ENCODE assay signal across 17 cellular contexts in the genomic region with DNA sequence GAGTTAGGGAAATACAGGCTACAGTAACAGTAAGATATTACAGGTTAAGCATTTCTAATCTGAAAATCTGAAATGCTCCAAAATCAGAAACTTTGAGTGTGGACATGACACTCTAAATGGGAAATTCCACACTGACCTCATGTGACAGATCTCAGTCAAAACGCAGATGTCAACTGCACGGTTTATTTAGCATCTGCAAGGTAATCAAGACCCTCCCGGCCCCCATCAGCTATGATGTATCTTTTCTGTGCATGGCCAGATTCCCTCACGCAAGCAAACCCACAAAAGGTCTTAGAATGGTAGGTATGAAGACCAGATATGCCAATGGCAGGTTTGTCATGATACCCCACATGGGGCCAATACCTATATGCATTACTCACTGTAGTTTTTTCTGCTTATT.
DNase-seq lines count a peak whose midpoint lies in the region; ATAC-seq, FAIRE-seq and TF ChIP-seq lines count a peak whose summit lies in the region.
"Had no signal": no experiment of that assay in that cellular context is flagged by ENCODE, and none has a peak within 500 bp of the region (broad histone marks: within the 10 kb centered on the region; RNA-seq: fewer than 3 reads in every experiment).

No MANE protein-coding gene starts in this region.

- intact Hi-C loops in endothelial cell of umbilical vein (cut with micrococcal nuclease), result no loop called here

- H3K4me3 ChIP-seq in endothelial cell of umbilical vein (replicated peaks in 1 of 3; ENCODE audit: insufficient read depth in 1 of 3, low read depth in 1 of 3, low read length in 3 of 3), result no peak overlapping the region
- H3K4me3 ChIP-seq: HAP-1 had no signal

- peaks cover 8% of the 10 kb centered on the region for H3K36me3 Mint-ChIP-seq in glutamatergic neuron (ENCODE audit: unreplicated experiment)
- H3K36me3 Mint-ChIP-seq: CD4-positive, alpha-beta memory T cell had no signal

- BruUV-seq in endothelial cell of umbilical vein (replicated peaks; lab: Mats Ljungman, UMichigan), result no TSS peak

- ATAC-seq in stimulated activated naive CD8-positive, alpha-beta T cell treated with anti-CD3 and anti-CD28 coated beads, Interleukin-15, Interleukin-2, amounts not matched to agents 100 U/mL and 50 U/mL, for 24 hours, result peak; percentile 28
- no peak for ATAC-seq in stimulated activated naive CD8-positive, alpha-beta T cell treated with anti-CD3 and anti-CD28 coated beads, Interleukin-15, amount 100 ng/mL, for 72 hours

- TF ChIP-seq CTCF in endothelial cell of umbilical vein (IDR thresholded peaks at IDR 0.05; ENCODE audit: extremely low read depth in 1 of 2, insufficient read depth in 1 of 2, low read depth in 1 of 2, low read length in 2 of 2), result no peak
- no peak for TF ChIP-seq CTCF in glutamatergic neuron (IDR thresholded peaks at IDR 0.05; ENCODE audit: partially characterized antibody, unreplicated experiment)

- H2AFZ ChIP-seq in endothelial cell of umbilical vein (ENCODE audit: low read depth, low read length), result no peak overlapping the region

- no peak for TF ChIP-seq POLR2A in endothelial cell of umbilical vein (IDR thresholded peaks at IDR 0.05; ENCODE audit: low read depth, low read length)

- H4K20me1 ChIP-seq in endothelial cell of umbilical vein (replicated peaks; ENCODE audit: control insufficient read depth, extremely low read depth, insufficient read depth, low read length), result no peaks in the 10 kb centered on the region

- DNase-seq in stimulated activated naive CD8-positive, alpha-beta T cell treated with anti-CD3 and anti-CD28 coated beads, Interleukin-15, Interleukin-2, amounts not matched to agents 100 U/mL and 50 U/mL, for 24 hours, result no peak
- no peak for DNase-seq in stimulated activated naive CD8-positive, alpha-beta T cell treated with anti-CD3 and anti-CD28 coated beads, Interleukin-15, amount 100 ng/mL, for 72 hours
- DNase-seq in GM18507 (ENCODE audit: extremely low spot score, insufficient read length, low read depth), result no peak
- no peak for DNase-seq in endothelial cell of umbilical vein (ENCODE audit: low read depth, low spot score)
- DNase-seq in stimulated activated CD4-positive, alpha-beta T cell treated with anti-CD3 and anti-CD28 coated beads, Interleukin-4, amount 100 ng/mL, for 1 hour, result no peak
- no peak for DNase-seq in nucleus accumbens (lab: John Stamatoyannopoulos, UW)
- no peak for DNase-seq in glutamatergic neuron
- DNase-seq: C1 segment of cervical spinal cord; Calu3; CD4-positive, alpha-beta memory T cell; COR-L47; DMS53; DMS79 treated with DMSO at 0.1 percent for 48 hours; GOT3; HFFc6 had no signal

- H3K4me2 ChIP-seq in endothelial cell of umbilical vein (ENCODE audit: insufficient read depth, low read length), result no peak overlapping the region

- FAIRE-seq in GM18507 (lab: Jason Lieb, UNC) (peak; percentile 26), endothelial cell of umbilical vein (lab: Jason Lieb, UNC) (peak; percentile 55)
- FAIRE-seq: H54 had no signal

- H3K9me3 ChIP-seq in endothelial cell of umbilical vein (replicated peaks; ENCODE audit: control insufficient read depth, insufficient read depth, low read length), result no peaks in the 10 kb centered on the region
- H3K9me3 ChIP-seq: HAP-1 had no signal

- CTCF ChIA-PET in endothelial cell of umbilical vein (lab: Charles Lee), result no interaction called here

- H3K4me1 Mint-ChIP-seq in stimulated activated naive CD8-positive, alpha-beta T cell treated with anti-CD3 and anti-CD28 coated beads, Interleukin-15, amount 100 ng/mL, for 72 hours, result peaks cover 4% of the 10 kb centered on the region
- H3K4me1 Mint-ChIP-seq in glutamatergic neuron (ENCODE audit: low read depth, unreplicated experiment), result no peaks in the 10 kb centered on the region

- H3K9me1 ChIP-seq in endothelial cell of umbilical vein (replicated peaks; ENCODE audit: control insufficient read depth, extremely low read depth, insufficient read depth, low read length), result no peaks in the 10 kb centered on the region

- no peak overlapping the region for H3K4me3 Mint-ChIP-seq in stimulated activated naive CD8-positive, alpha-beta T cell treated with anti-CD3 and anti-CD28 coated beads, Interleukin-15, amount 100 ng/mL, for 72 hours
- no peak overlapping the region for H3K4me3 Mint-ChIP-seq in glutamatergic neuron (ENCODE audit: unreplicated experiment)
- H3K4me3 Mint-ChIP-seq: CD4-positive, alpha-beta memory T cell; HFFc6 had no signal

- no peak overlapping the region for H3K27ac Mint-ChIP-seq in stimulated activated naive CD8-positive, alpha-beta T cell treated with anti-CD3 and anti-CD28 coated beads, Interleukin-15, amount 100 ng/mL, for 72 hours
- no peak overlapping the region for H3K27ac Mint-ChIP-seq in glutamatergic neuron (ENCODE audit: unreplicated experiment)
- H3K27ac Mint-ChIP-seq: HFFc6 had no signal

- H3K36me3 ChIP-seq in endothelial cell of umbilical vein (ENCODE audit: control insufficient read depth in 2 of 2, extremely low read depth in 1 of 2, insufficient read depth in 2 of 2, low read length in 2 of 2), result no peaks in the 10 kb centered on the region
- H3K36me3 ChIP-seq: HAP-1 had no signal

- POLR2A ChIA-PET in endothelial cell of umbilical vein (lab: Charles Lee), result no interaction called here

- no peaks in the 10 kb centered on the region for H3K9me3 Mint-ChIP-seq in stimulated activated naive CD8-positive, alpha-beta T cell treated with anti-CD3 and anti-CD28 coated beads, Interleukin-15, amount 100 ng/mL, for 72 hours
- H3K9me3 Mint-ChIP-seq in glutamatergic neuron (ENCODE audit: unreplicated experiment), result no peaks in the 10 kb centered on the region
- H3K9me3 Mint-ChIP-seq: HFFc6 had no signal

- no peaks in the 10 kb centered on the region for H3K27me3 ChIP-seq in endothelial cell of umbilical vein (ENCODE audit: control insufficient read depth in 2 of 2, insufficient read depth in 2 of 2, low read length in 2 of 2)

- no peaks in the 10 kb centered on the region for H3K27me3 Mint-ChIP-seq in stimulated activated naive CD8-positive, alpha-beta T cell treated with anti-CD3 and anti-CD28 coated beads, Interleukin-15, amount 100 ng/mL, for 72 hours
- H3K27me3 Mint-ChIP-seq in glutamatergic neuron (ENCODE audit: unreplicated experiment), result no peaks in the 10 kb centered on the region
- H3K27me3 Mint-ChIP-seq: CD4-positive, alpha-beta memory T cell had no signal

- H3K4me1 ChIP-seq in endothelial cell of umbilical vein (ENCODE audit: control insufficient read depth, extremely low read depth, insufficient read depth, low read length), result no peaks in the 10 kb centered on the region
- H3K4me1 ChIP-seq: HAP-1 had no signal

- dilution Hi-C loops in endothelial cell of umbilical vein (cut with MboI; ENCODE audit: extremely low pct_ligation_motif_present, low sequenced_read_pairs), result no loop called here

- H3K27ac ChIP-seq in endothelial cell of umbilical vein (ENCODE audit: insufficient read depth, low read depth, low read length), result no peak overlapping the region

- no peak overlapping the region for H3K9ac ChIP-seq in endothelial cell of umbilical vein (replicated peaks; ENCODE audit: extremely low read depth, insufficient read depth, low read length)

- no peaks in the 10 kb centered on the region for H3K79me2 ChIP-seq in endothelial cell of umbilical vein (ENCODE audit: control insufficient read depth, insufficient read depth, low read length)

TF ChIP-seq in endothelial cell of umbilical vein, 7 proteins besides CTCF, POLR2A, EP300 and RAD21:
- TF ChIP-seq POLR2AphosphoS5 (IDR thresholded peaks at IDR 0.05; ENCODE audit: insufficient read depth, low read depth, low read length) (no peak), EZH2 (IDR thresholded peaks at IDR 0.05; ENCODE audit: borderline replicate concordance, low read depth, low read length, severe bottlenecking) (no peak), JUN (IDR thresholded peaks at IDR 0.05; ENCODE audit: borderline replicate concordance, insufficient read depth, insufficient read length, low read depth) (no peak), GATA2 (IDR thresholded peaks at IDR 0.05; ENCODE audit: insufficient read depth, insufficient read length, low read depth, low read length) (no peak), MYC (IDR thresholded peaks at IDR 0.05; ENCODE audit: low read depth, low read length) (no peak), FOS (IDR thresholded peaks at IDR 0.05; ENCODE audit: borderline replicate concordance, insufficient read depth, low read length) (no peak)
- TF ChIP-seq, protein P1, sequence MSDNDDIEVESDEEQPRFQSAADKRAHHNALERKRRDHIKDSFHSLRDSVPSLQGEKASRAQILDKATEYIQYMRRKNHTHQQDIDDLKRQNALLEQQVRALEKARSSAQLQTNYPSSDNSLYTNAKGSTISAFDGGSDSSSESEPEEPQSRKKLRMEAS (IDR thresholded peaks at IDR 0.05; ENCODE audit: insufficient read depth, insufficient read length), result no peak
